Comparison of ENCODE assay signal across 27 cellular contexts in genomic region chr10:64732372-64732715, GRCh38.
A peak's percentile ranks its signal among the peaks of the same experiment; 100 is the strongest.
DNase-seq lines count a peak whose midpoint lies in the region; ATAC-seq and TF ChIP-seq lines count a peak whose summit lies in the region.
"Had no signal": no experiment of that assay in that cellular context is flagged by ENCODE, and none has a peak within 500 bp of the region (broad histone marks: within the 10 kb centered on the region; RNA-seq: fewer than 3 reads in every experiment).

No MANE protein-coding gene starts in this region.

- no peaks in the 10 kb centered on the region for H3K27me3 ChIP-seq in OCI-LY3 (ENCODE audit: low read depth, low read length)
- no peaks in the 10 kb centered on the region for H3K27me3 ChIP-seq in hepatocyte
- H3K27me3 ChIP-seq: cardiac muscle cell, gastroesophageal sphincter, spleen, testis had no signal

- CTCF ChIA-PET in OCI-LY7 (lab: Charles Lee; ENCODE audit: unreplicated experiment) = no interaction called here

- H4K20me1 ChIP-seq in OCI-LY3 (ENCODE audit: insufficient read depth, low read length) (no peaks in the 10 kb centered on the region), hepatocyte (ENCODE audit: insufficient read depth, poor library complexity, severe bottlenecking) (no peaks in the 10 kb centered on the region), OCI-LY7 (ENCODE audit: insufficient read depth, low read length) (no peaks in the 10 kb centered on the region)

- no peaks in the 10 kb centered on the region for H3K79me2 ChIP-seq in OCI-LY3 (ENCODE audit: low read length)
- no peaks in the 10 kb centered on the region for H3K79me2 ChIP-seq in hepatocyte
- no peaks in the 10 kb centered on the region for H3K79me2 ChIP-seq in OCI-LY7 (ENCODE audit: insufficient read depth, low read depth, low read length)

- POLR2A ChIA-PET in OCI-LY7 (lab: Charles Lee) = no interaction called here

- peaks cover 15% of the 10 kb centered on the region for H3K4me1 ChIP-seq in OCI-LY3 (ENCODE audit: low read length)
- H3K4me1 ChIP-seq in hepatocyte (ENCODE audit: insufficient read depth) = peaks cover 5% of the 10 kb centered on the region
- H3K4me1 ChIP-seq in OCI-LY7 (ENCODE audit: insufficient read depth, low read length, poor library complexity, severe bottlenecking) = no peaks in the 10 kb centered on the region
- H3K4me1 ChIP-seq: gastroesophageal sphincter, testis had no signal

- WGBS in hepatocyte (ENCODE audit: low lambda C conversion rate, missing lambda C conversion rate) = 86% methylated on average over 6 of the region's 6 CpGs

- no peak for TF ChIP-seq CTCF in OCI-LY3 (IDR thresholded peaks at IDR 0.05; ENCODE audit: low read depth, low read length)
- no peak for TF ChIP-seq CTCF in hepatocyte (IDR thresholded peaks at IDR 0.05; ENCODE audit: poor library complexity)
- TF ChIP-seq CTCF in OCI-LY7 (conservative IDR thresholded peaks at IDR 0.05; ENCODE audit: low read length) = no peak

- no TSS peak for BruUV-seq in OCI-LY7 (replicated peaks; lab: Mats Ljungman, UMichigan)

- no peak overlapping the region for H3K9ac ChIP-seq in OCI-LY3 (ENCODE audit: low read length)

- H3K4me2 ChIP-seq in OCI-LY3 (ENCODE audit: low read length) = peak overlapping the region; percentile 74
- no peak overlapping the region for H3K4me2 ChIP-seq in hepatocyte
- no peak overlapping the region for H3K4me2 ChIP-seq in OCI-LY7 (ENCODE audit: low read length)

- H3K4me3 ChIP-seq in OCI-LY3 (ENCODE audit: low read length) (peak overlapping the region; percentile 43), hepatocyte (no peak overlapping the region), OCI-LY7 (ENCODE audit: low read depth, low read length, poor library complexity, severe bottlenecking) (no peak overlapping the region)
- H3K4me3 ChIP-seq: cardiac muscle cell, gastroesophageal sphincter, spleen, testis had no signal

- H3K9me2 ChIP-seq in hepatocyte (replicated peaks; ENCODE audit: insufficient read depth) (no peaks in the 10 kb centered on the region), OCI-LY7 (ENCODE audit: insufficient read depth, low read length) (no peaks in the 10 kb centered on the region)

- H2AFZ ChIP-seq in OCI-LY3 (ENCODE audit: low read depth, low read length) = no peak overlapping the region
- H2AFZ ChIP-seq in hepatocyte = peak overlapping the region; percentile 9
- no peak overlapping the region for H2AFZ ChIP-seq in OCI-LY7 (ENCODE audit: low read length)

- DNase-seq in CD1c-positive myeloid dendritic cell (ENCODE audit: extremely low spot score) (peak; percentile 33), hepatocyte (ENCODE audit: low spot score) (no peak), OCI-LY7 (ENCODE audit: low spot score) (no peak)
- no peak for DNase-seq in activated T-cell treated with anti-CD3 and anti-CD28 coated beads, Interleukin-2, amount 50 U/mL, for 48 hours
- DNase-seq: activated CD4-positive, alpha-beta T cell treated with anti-CD3 and anti-CD28 coated beads, Interleukin-2, amount 50 U/mL, for 1 hour; activated CD8-positive, alpha-beta memory T cell treated with anti-CD3 and anti-CD28 coated beads, Interleukin-2, amount 10 ng/mL, durations not matched to agents 7 days and 5 days; dermis blood vessel endothelial cell; HFFc6; left ventricle myocardium superior; naive thymus-derived CD8-positive, alpha-beta T cell; NCI-H1105; NCI-H510A; NK-92 treated with Interleukin-12 subunit alpha and Interleukin-12 subunit beta, amount 100 ng/mL, for 24 hours; retina; spleen; stimulated activated CD4-positive, alpha-beta T cell treated with anti-CD3 and anti-CD28 coated beads, Interleukin-4, amount 100 ng/mL, for 24 hours; stimulated activated naive CD4-positive, alpha-beta T cell; T-helper 2 cell; testis had no signal

- peak; percentile 15 for ATAC-seq in HG03064 (IDR thresholded peaks at IDR 0.05; ENCODE audit: low read depth, unreplicated experiment)
- ATAC-seq in GM18502 (IDR thresholded peaks at IDR 0.05; ENCODE audit: poor library complexity, unreplicated experiment) = no peak
- ATAC-seq in GM19463 (IDR thresholded peaks at IDR 0.05; ENCODE audit: unreplicated experiment) = no peak
- ATAC-seq: activated CD8-positive, alpha-beta memory T cell treated with anti-CD3 and anti-CD28 coated beads, Interleukin-2, amount 10 ng/mL, durations not matched to agents 7 days and 5 days; activated naive CD4-positive, alpha-beta T cell treated with anti-CD3 and anti-CD28 coated beads, Interleukin-2, amount 50 U/mL, for 72 hours; activated T-helper 17 cell treated with anti-CD3 and anti-CD28 coated beads, Interleukin-2, amount 50 U/mL, for 72 hours; gastroesophageal sphincter; left ventricle myocardium superior; naive thymus-derived CD8-positive, alpha-beta T cell had no signal

- H3K36me3 ChIP-seq in OCI-LY3 (replicated peaks; ENCODE audit: low read depth, low read length) = no peaks in the 10 kb centered on the region
- H3K36me3 ChIP-seq in hepatocyte (replicated peaks; ENCODE audit: insufficient read depth, low read depth) = no peaks in the 10 kb centered on the region
- no peaks in the 10 kb centered on the region for H3K36me3 ChIP-seq in OCI-LY7 (ENCODE audit: insufficient read depth, low read length)
- H3K36me3 ChIP-seq: cardiac muscle cell, gastroesophageal sphincter, spleen had no signal

- no peaks in the 10 kb centered on the region for H3K9me3 ChIP-seq in OCI-LY3 (ENCODE audit: insufficient read depth, low read length)
- H3K9me3 ChIP-seq in hepatocyte (ENCODE audit: low read depth) = no peaks in the 10 kb centered on the region
- no peaks in the 10 kb centered on the region for H3K9me3 ChIP-seq in OCI-LY7 (ENCODE audit: low read length)
- H3K9me3 ChIP-seq: gastroesophageal sphincter, testis had no signal

- intact Hi-C loops in OCI-LY7 (cut with micrococcal nuclease; ENCODE audit: unreplicated experiment) = no loop called here

- no peak overlapping the region for H3K27ac ChIP-seq in OCI-LY3 (ENCODE audit: low read length)
- peak overlapping the region; percentile 76 for H3K27ac ChIP-seq in hepatocyte
- no peak overlapping the region for H3K27ac ChIP-seq in OCI-LY7 (ENCODE audit: low read depth, low read length, poor library complexity, severe bottlenecking)
- H3K27ac ChIP-seq: cardiac muscle cell, gastroesophageal sphincter, spleen, testis had no signal
